9 cellular contexts compared by ENCODE assay signal in genomic region chr7:140671966-140672365, GRCh38. TPM values are rescaled to one million over a fixed set of nuclear protein-coding genes. Genes with fewer than 3 reads are reported as not detected.
DNase-seq lines count a peak whose midpoint lies in the region; ATAC-seq and TF ChIP-seq lines count a peak whose summit lies in the region.
"Had no signal": no experiment of that assay in that cellular context is flagged by ENCODE, and none has a peak within 500 bp of the region (broad histone marks: within the 10 kb centered on the region; RNA-seq: fewer than 3 reads in every experiment).

No MANE protein-coding gene starts in this region.

- H3K4me3 Mint-ChIP-seq in CD8-positive, alpha-beta T cell: peak overlapping the region; percentile 81
- H3K4me3 Mint-ChIP-seq in IgD-negative memory B cell: peak overlapping the region; percentile 79 to 94 (median 90)
- H3K4me3 Mint-ChIP-seq in brain: peak overlapping the region; percentile 81 to 86 (median 83)

- peak overlapping the region; percentile 79 for H3K27ac Mint-ChIP-seq in CD8-positive, alpha-beta T cell
- H3K27ac Mint-ChIP-seq in IgD-negative memory B cell (peak overlapping the region; percentile 75 to 93 (median 85)), brain (peak overlapping the region in 4 of 5 experiments; percentile 35 to 70 (median 59))

- 80 to 82% methylated on average over 15 of the region's 15 CpGs for WGBS in lower leg skin, 2 donors

- H3K9me3 Mint-ChIP-seq in CD8-positive, alpha-beta T cell: no peaks in the 10 kb centered on the region
- no peaks in the 10 kb centered on the region for H3K9me3 Mint-ChIP-seq in IgD-negative memory B cell
- H3K9me3 Mint-ChIP-seq in brain: no peaks in the 10 kb centered on the region

- peaks cover 14% of the 10 kb centered on the region for H3K36me3 Mint-ChIP-seq in CD8-positive, alpha-beta T cell
- H3K36me3 Mint-ChIP-seq in IgD-negative memory B cell: no peaks in the 10 kb centered on the region
- peaks cover 7% of the 10 kb centered on the region for H3K36me3 Mint-ChIP-seq in brain

- intact Hi-C loops in CD8-positive, alpha-beta T cell (cut with DNase I, micrococcal nuclease): loop anchor here (2.0 to 10.0 kb wide), 9 partner anchors 53 to 1331 kb away; partner anchors contain the start of genes FMC1 (in 2 of the 2), MKRN1 (in 2 of the 2), BRAF (in 1 of the 2) and HIPK2 (in 1 of the 2)
- intact Hi-C loops in lower leg skin (cut with DNase I; ENCODE audit: low total_unique reads): no loop called here

- TF ChIP-seq POLR2A in lower leg skin (IDR thresholded peaks at IDR 0.05): no peak

- H3K9me3 ChIP-seq in CD8-positive, alpha-beta T cell (ENCODE audit: low read length): no peaks in the 10 kb centered on the region
- no peaks in the 10 kb centered on the region for H3K9me3 ChIP-seq in neural cell (ENCODE audit: low read length)

- H3K27ac ChIP-seq in CD8-positive, alpha-beta T cell (ENCODE audit: low read depth, low read length): no peak overlapping the region
- no peak overlapping the region for H3K27ac ChIP-seq in neural cell (ENCODE audit: low read length)

- TF ChIP-seq RAD21 in neural cell (conservative IDR thresholded peaks at IDR 0.05): no peak

- H4K20me1 ChIP-seq in neural cell (ENCODE audit: insufficient read depth): no peaks in the 10 kb centered on the region

- no peak overlapping the region for H3K4me2 ChIP-seq in neural cell (ENCODE audit: low read length)

- no peaks in the 10 kb centered on the region for H3K79me2 ChIP-seq in neural cell (replicated peaks; ENCODE audit: insufficient read depth, low read length)

- peaks cover 22% of the 10 kb centered on the region for H3K4me1 ChIP-seq in CD8-positive, alpha-beta T cell (ENCODE audit: insufficient read depth, low read length)

- H3K9ac ChIP-seq in neural cell (ENCODE audit: low read length): no peak overlapping the region

- H3K9me2 ChIP-seq in neural cell (ENCODE audit: insufficient read depth, low read length): no peaks in the 10 kb centered on the region

- no peak for ATAC-seq in CD8-positive, alpha-beta T cell
- ATAC-seq in GM19467 (IDR thresholded peaks at IDR 0.05; ENCODE audit: unreplicated experiment): no peak

- peaks cover 8% of the 10 kb centered on the region for H3K36me3 ChIP-seq in CD8-positive, alpha-beta T cell (ENCODE audit: insufficient read depth, low read length)
- no peaks in the 10 kb centered on the region for H3K36me3 ChIP-seq in neural cell (ENCODE audit: insufficient read depth, low read length)

- no peak for TF ChIP-seq CTCF in CD8-positive, alpha-beta T cell (IDR thresholded peaks at IDR 0.05)
- no peak for TF ChIP-seq CTCF in brain (conservative IDR thresholded peaks at IDR 0.05)
- TF ChIP-seq CTCF in neural cell (IDR thresholded peaks at IDR 0.05; ENCODE audit: poor library complexity, severe bottlenecking): no peak
- no peak for TF ChIP-seq CTCF in GM20000 (IDR thresholded peaks at IDR 0.05; ENCODE audit: extremely low read depth, missing control alignments)
- TF ChIP-seq CTCF in lower leg skin (IDR thresholded peaks at IDR 0.05): no peak

- H3K4me3 ChIP-seq in CD8-positive, alpha-beta T cell (ENCODE audit: low read depth, low read length): no peak overlapping the region
- H3K4me3 ChIP-seq in neural cell (ENCODE audit: low read length): peak overlapping the region; percentile 74
- no peak overlapping the region for H3K4me3 ChIP-seq in lower leg skin (ENCODE audit: low read depth, poor library complexity, severe bottlenecking)

- H3K4me1 Mint-ChIP-seq in CD8-positive, alpha-beta T cell (ENCODE audit: low read depth): peaks cover 34% of the 10 kb centered on the region
- H3K4me1 Mint-ChIP-seq in IgD-negative memory B cell (peaks cover 31 to 36% (median 34%) of the 10 kb centered on the region in 3 donors), brain (peaks cover 45% of the 10 kb centered on the region)

- CTCF ChIA-PET in CD8-positive, alpha-beta T cell (lab: Charles Lee): no interaction called here

- no peaks in the 10 kb centered on the region for H3K27me3 ChIP-seq in CD8-positive, alpha-beta T cell (ENCODE audit: insufficient read depth, low read length)
- H3K27me3 ChIP-seq in neural cell (ENCODE audit: insufficient read depth, low read depth, low read length): peaks cover 13% of the 10 kb centered on the region

- DNase-seq in CD8-positive, alpha-beta T cell: no peak
- DNase-seq in GM20000 (ENCODE audit: low spot score) (no peak), SK-N-DZ (ENCODE audit: low spot score) (no peak), lower leg skin (ENCODE audit: low spot score in 2 of 2) (no peak)
- DNase-seq: cortex of kidney had no signal

- TF ChIP-seq EP300 in neural cell (conservative IDR thresholded peaks at IDR 0.05; ENCODE audit: poor library complexity, severe bottlenecking): no peak

- POLR2A ChIA-PET in CD8-positive, alpha-beta T cell (lab: Charles Lee): interaction anchor here (2.3 kb wide), 1 partner anchor 195 kb away, joined by 7 read pairs; no protein-coding TSS in a partner anchor

- H3K27me3 Mint-ChIP-seq in CD8-positive, alpha-beta T cell (ENCODE audit: low read depth): no peaks in the 10 kb centered on the region
- no peaks in the 10 kb centered on the region for H3K27me3 Mint-ChIP-seq in IgD-negative memory B cell
- peaks cover 12% of the 10 kb centered on the region for H3K27me3 Mint-ChIP-seq in brain

- no peaks in the 10 kb centered on the region for H3F3A ChIP-seq in neural cell (ENCODE audit: insufficient read depth, low read length, poor library complexity, severe bottlenecking)

- H2AFZ ChIP-seq in neural cell (ENCODE audit: low read depth, low read length): no peak overlapping the region

TF ChIP-seq in neural cell, 6 proteins besides CTCF, POLR2A, EP300 and RAD21:
- TF ChIP-seq EZH2 (IDR thresholded peaks at IDR 0.05; ENCODE audit: borderline replicate concordance, insufficient read depth, low read length, poor library complexity, severe bottlenecking): no peak
- TF ChIP-seq POLR2AphosphoS5 (IDR thresholded peaks at IDR 0.05): no peak
- no peak for TF ChIP-seq TAF1 (IDR thresholded peaks at IDR 0.05; ENCODE audit: low read depth)
- TF ChIP-seq REST (IDR thresholded peaks at IDR 0.05; ENCODE audit: borderline replicate concordance): no peak
- TF ChIP-seq SMC3 (conservative IDR thresholded peaks at IDR 0.05; ENCODE audit: poor library complexity): no peak

RNA-seq across cellular contexts. Expression of gene ADCK2, which starts 0.8 kb away (rescaled TPM):
- 10 to 100 TPM; 15.4 to 17.0 TPM for total RNA-seq in CD8-positive, alpha-beta T cell
- polyA plus RNA-seq in IgD-negative memory B cell (38.4 TPM), brain (ENCODE audit: insufficient read depth, low read depth, low replicate concordance) (45.7 TPM), neural cell (18.3 and 20.2 TPM in 2 replicates)
- 23.5 and 29.9 TPM in 2 replicates for polyA minus RNA-seq in neural cell
- polyA plus RNA-seq in SK-N-DZ (2014; cell fraction: cytosol; rRNA removed): 29.4 and 35.0 TPM in 2 replicates
- 17.7 and 19.0 TPM in 2 replicates for polyA plus RNA-seq in SK-N-DZ (2014; cell fraction: nucleus; rRNA removed)
- total RNA-seq in lower leg skin: 10 to 100 TPM; 48.0 to 65.9 (median 57.0) TPM

RNA-seq across cellular contexts. Expression of gene NDUFB2, which starts 24.5 kb away (rescaled TPM):
- total RNA-seq in CD8-positive, alpha-beta T cell: 10 to 100 TPM; 83.9 to 84.5 TPM
- polyA plus RNA-seq in IgD-negative memory B cell: 367 TPM
- polyA plus RNA-seq in brain (ENCODE audit: insufficient read depth, low read depth, low replicate concordance): 340 TPM
- 704 and 745 TPM in 2 replicates for polyA plus RNA-seq in neural cell
- 75.0 and 126 TPM in 2 replicates for polyA minus RNA-seq in neural cell
- 345 and 433 TPM in 2 replicates for polyA plus RNA-seq in SK-N-DZ (2014; cell fraction: cytosol; rRNA removed)
- polyA plus RNA-seq in SK-N-DZ (2014; cell fraction: nucleus; rRNA removed): 328 and 426 TPM in 2 replicates
- 100 to 1,000 TPM; 153 to 309 (median 188) TPM for total RNA-seq in lower leg skin

RNA-seq across cellular contexts. Expression of gene DENND2A, which starts 31.4 kb away (rescaled TPM):
- under 1 TPM in 1 of 2 experiments, not detected in 1; 0.27 TPM for total RNA-seq in CD8-positive, alpha-beta T cell
- not detected for polyA plus RNA-seq in IgD-negative memory B cell
- polyA plus RNA-seq in brain (ENCODE audit: insufficient read depth, low read depth, low replicate concordance): 49.3 TPM
- 21.7 and 24.5 TPM in 2 replicates for polyA plus RNA-seq in neural cell
- polyA minus RNA-seq in neural cell: 40.3 and 42.4 TPM in 2 replicates
- 8.9 and 10.6 TPM in 2 replicates for polyA plus RNA-seq in SK-N-DZ (2014; cell fraction: cytosol; rRNA removed)
- 4.6 and 8.0 TPM in 2 replicates for polyA plus RNA-seq in SK-N-DZ (2014; cell fraction: nucleus; rRNA removed)
- total RNA-seq in lower leg skin: 1 to 10 TPM in 3 of 4 donors, under 1 TPM in 1; 0.97 to 2.5 (median 2.2) TPM

Comparison
In these comparisons a context has a peak if more than half of its experiments do, and no peak if none do; other contexts are left out.
1. RNA of gene DENND2A, which starts 31.4 kb away (polyA plus RNA-seq): 49.3 TPM in brain (single experiment) and 21.7 to 24.5 TPM in neural cell; not detected in IgD-negative memory B cell (single experiment); every median in the first group is over 10 times any median in the second.
2. Peak in every context shown above with its lines, with median percentiles within 50 percentile points of each other: H3K27ac Mint-ChIP-seq and H3K4me3 Mint-ChIP-seq.